Comparison of ENCODE assay signal across 27 cellular contexts in genomic region chr12:92675092-92675865, GRCh38. TPM values are rescaled to one million over a fixed set of nuclear protein-coding genes. Genes with fewer than 3 reads are reported as not detected.
DNase-seq lines count a peak whose midpoint lies in the region; ATAC-seq, FAIRE-seq and TF ChIP-seq lines count a peak whose summit lies in the region.
"Had no signal": no experiment of that assay in that cellular context is flagged by ENCODE, and none has a peak within 500 bp of the region (broad histone marks: within the 10 kb centered on the region; RNA-seq: fewer than 3 reads in every experiment).

No MANE protein-coding gene starts in this region.

- ATAC-seq in K562, result no peak
- ATAC-seq: lower lobe of right lung had no signal

- H3K4me3 ChIP-seq in K562, result no peak overlapping the region
- H3K4me3 ChIP-seq: A549, lower lobe of right lung, SJSA1 had no signal

- no peak for TF ChIP-seq RAD21 in K562 (CRISPR knock-in tag; conservative IDR thresholded peaks at IDR 0.05 in 1 of 2, IDR thresholded peaks at IDR 0.05 in 1 of 2)

- TF ChIP-seq EP300 in K562 (IDR thresholded peaks at IDR 0.05; ENCODE audit: low read length), result no peak

- no peaks in the 10 kb centered on the region for H3K4me1 ChIP-seq in K562 (replicated peaks in 1 of 2; ENCODE audit: control insufficient read depth in 2 of 2, insufficient read depth in 2 of 2, low read length in 2 of 2)
- H3K4me1 ChIP-seq: A549, Caco-2, lower lobe of right lung, SJSA1 had no signal

- H3K27ac Mint-ChIP-seq in neural crest cell (ENCODE audit: unreplicated experiment), result peak overlapping the region; percentile 6
- H3K27ac Mint-ChIP-seq: dendritic cell treated with granulocyte-macrophage colony-stimulating factor and Interleukin-4, amounts not matched to agents 40 ng/mL and 50 ng/mL, for 4 days; HFFc6 had no signal

- H3K4me3 Mint-ChIP-seq in neural crest cell, result no peak overlapping the region
- H3K4me3 Mint-ChIP-seq: dendritic cell treated with granulocyte-macrophage colony-stimulating factor and Interleukin-4, amounts not matched to agents 40 ng/mL and 50 ng/mL, for 4 days; HFFc6 had no signal

- CTCF ChIA-PET in K562 (lab: Yijun Ruan, JAX; ENCODE audit: low intra/inter-chr PET ratio), result no interaction called here

- no peaks in the 10 kb centered on the region for H3K36me3 Mint-ChIP-seq in neural crest cell (ENCODE audit: low read depth)

- H3K27me3 ChIP-seq in K562 (ENCODE audit: control insufficient read depth in 2 of 2, insufficient read depth in 2 of 2, low read length in 2 of 2), result peaks cover 2 to 17% of the 10 kb centered on the region in 2 experiments; a peak in 1 of 5 replicates
- H3K27me3 ChIP-seq: SJSA1 had no signal

- DNase-seq in activated CD4-positive, alpha-beta T cell treated with anti-CD3 and anti-CD28 coated beads for 48 hours, result peak; percentile 9
- DNase-seq in activated CD4-positive, alpha-beta T cell treated with anti-CD3 and anti-CD28 coated beads for 4 hours, result no peak
- DNase-seq in HT1080 (ENCODE audit: low read depth), result peak; percentile 67
- no peak for DNase-seq in K562 (ENCODE audit: extremely low read depth in 1 of 4, low spot score in 3 of 4)
- DNase-seq in neural crest cell (ENCODE audit: low read depth, low spot score), result no peak
- no peak for DNase-seq in SHP77 treated with DMSO at 0.1 percent for 48 hours (lab: John Stamatoyannopoulos, UW)
- no peak for DNase-seq in SKM-1 (lab: John Stamatoyannopoulos, UW; ENCODE audit: unreplicated experiment)
- no peak for DNase-seq in GM12891 (ENCODE audit: insufficient read length, low spot score)
- DNase-seq: activated effector memory CD4-positive, alpha-beta T cell treated with Interleukin-2 at 50 U/mL for 16 hours; Caco-2; DND-41; HFFc6; hypothalamus; islet precursor cell; lower lobe of right lung; MV-4-11; NCI-H187; NCI-H69; nucleus accumbens; retina; substantia nigra had no signal

- H3K27ac ChIP-seq in K562 (ENCODE audit: extremely low read depth, low read depth, low read length), result no peak overlapping the region
- H3K27ac ChIP-seq: A549, lower lobe of right lung, SJSA1 had no signal

- H3K9me3 ChIP-seq in K562 (replicated peaks; ENCODE audit: control insufficient read depth, insufficient read depth, low read depth, low read length), result no peaks in the 10 kb centered on the region
- H3K9me3 ChIP-seq: A549, Caco-2, lower lobe of right lung, SJSA1 had no signal

- no peaks in the 10 kb centered on the region for H4K20me1 ChIP-seq in K562 (replicated peaks; ENCODE audit: control insufficient read depth, insufficient read depth, low read length)

- POLR2A ChIA-PET in K562 (lab: Yijun Ruan, JAX), result no interaction called here

- no TSS peak for BruUV-seq in K562 (replicated peaks; lab: Mats Ljungman, UMichigan)

- H3K9ac ChIP-seq in K562 (ENCODE audit: insufficient read depth in 1 of 2, low read depth in 2 of 2, low read length in 2 of 2), result no peak overlapping the region

- no peaks in the 10 kb centered on the region for H3K27me3 Mint-ChIP-seq in neural crest cell (ENCODE audit: low read depth)
- H3K27me3 Mint-ChIP-seq: dendritic cell treated with granulocyte-macrophage colony-stimulating factor and Interleukin-4, amounts not matched to agents 40 ng/mL and 50 ng/mL, for 4 days had no signal

- no peaks in the 10 kb centered on the region for H3K9me1 ChIP-seq in K562 (ENCODE audit: control insufficient read depth, insufficient read depth, low read length)

- peaks cover 8% of the 10 kb centered on the region for H3K4me1 Mint-ChIP-seq in neural crest cell

- no peak for FAIRE-seq in K562 (lab: Jason Lieb, UNC)
- FAIRE-seq in GM12891 (lab: Jason Lieb, UNC), result no peak
- FAIRE-seq: endothelial cell of umbilical vein had no signal

- TF ChIP-seq CTCF in K562 (IDR thresholded peaks at IDR 0.05 in 2 of 3, conservative IDR thresholded peaks at IDR 0.05 in 1 of 3; ENCODE audit: insufficient read depth in 2 of 3, low read depth in 1 of 3, low read length in 3 of 3) (no peak), neural crest cell (conservative IDR thresholded peaks at IDR 0.05) (no peak)

- no peaks in the 10 kb centered on the region for H3K79me2 ChIP-seq in K562 (ENCODE audit: control insufficient read depth, insufficient read depth, low read length)

- H2AFZ ChIP-seq in K562 (ENCODE audit: low read depth, low read length), result no peak overlapping the region

- no peaks in the 10 kb centered on the region for H3K36me3 ChIP-seq in K562 (ENCODE audit: control insufficient read depth, insufficient read depth, low read length)
- H3K36me3 ChIP-seq: lower lobe of right lung, SJSA1 had no signal

- no peak overlapping the region for H3K4me2 ChIP-seq in K562 (ENCODE audit: insufficient read depth, low read length)
- H3K4me2 ChIP-seq: A549 had no signal

- intact Hi-C loops in K562 (cut with micrococcal nuclease), result no loop called here

- peaks cover 2% of the 10 kb centered on the region for H3K9me3 Mint-ChIP-seq in neural crest cell
- H3K9me3 Mint-ChIP-seq: dendritic cell treated with granulocyte-macrophage colony-stimulating factor and Interleukin-4, amounts not matched to agents 40 ng/mL and 50 ng/mL, for 4 days; HFFc6 had no signal

- WGBS in K562 (ENCODE audit: insufficient coverage, low coverage, missing lambda C conversion rate), result 0% methylated on average over 5 of the region's 5 CpGs

- in situ Hi-C loops in K562 (cut with MboI), result no loop called here

- TF ChIP-seq POLR2A in K562 (conservative IDR thresholded peaks at IDR 0.05), result no peak
- no peak for TF ChIP-seq POLR2A in GM12891 (IDR thresholded peaks at IDR 0.05; ENCODE audit: low read depth, low read length)

TF ChIP-seq in K562, 482 proteins besides CTCF, POLR2A, EP300 and RAD21:
- TF ChIP-seq NR2C2 (CRISPR knock-in tag; IDR thresholded peaks at IDR 0.05), result no peak
- no peak for TF ChIP-seq NR2C2 (tag; IDR thresholded peaks at IDR 0.05)
- peak; percentile 53 for TF ChIP-seq FOSL1 (tag; conservative IDR thresholded peaks at IDR 0.05)

TF ChIP-seq in GM12891, 5 proteins besides CTCF, POLR2A, EP300 and RAD21:
- TF ChIP-seq SPI1 (IDR thresholded peaks at IDR 0.05; ENCODE audit: low read depth, low read length) (no peak), TAF1 (IDR thresholded peaks at IDR 0.05; ENCODE audit: low read depth, low read length) (no peak), POU2F2 (IDR thresholded peaks at IDR 0.05; ENCODE audit: low read depth, low read length) (no peak), PAX5 (IDR thresholded peaks at IDR 0.05; ENCODE audit: insufficient read depth, low read length, severe bottlenecking) (no peak), POLR2AphosphoS5 (IDR thresholded peaks at IDR 0.05; ENCODE audit: low read depth, low read length) (no peak)

RNA-seq across cellular contexts. Expression of gene PLEKHG7, which starts 27.5 kb away (rescaled TPM):
- not detected in 2 replicates for total RNA-seq in HT1080 (2014; rRNA removed; shearing (Covaris generic))
- not detected in 2 replicates for polyA plus RNA-seq in HT1080 (2015; cell fraction: cytosol; rRNA removed)
- 0.05 TPM in 1 of 2 replicates, not detected in the other for polyA plus RNA-seq in HT1080 (2015; cell fraction: nucleus; rRNA removed)
- total RNA-seq in K562 (2011; cell fraction: chromatin; rRNA removed; ENCODE audit: low replicate concordance), result not detected in 2 replicates
- not detected in 2 replicates for total RNA-seq in K562 (2011; cell fraction: nucleolus; rRNA removed)
- not detected in 2 replicates for total RNA-seq in K562 (2011; cell fraction: nucleoplasm; rRNA removed)
- not detected in 2 replicates for total RNA-seq in K562 (2014; rRNA removed)
- not detected in 2 replicates for total RNA-seq in K562 (2014; rRNA removed; fragmentation: Illumina TruSeq; extraction: Trizol)
- not detected in 2 replicates for total RNA-seq in K562 (2015; rRNA removed; fragmentation: Illumina TruSeq; extraction: Trizol)
- not detected in 2 replicates for total RNA-seq in K562 (2021)
- not detected in 2 replicates for polyA plus RNA-seq in K562 (2011; rRNA removed)
- not detected in 2 replicates for polyA plus RNA-seq in K562 (2011; cell fraction: cytosol; rRNA removed)
- not detected in 2 replicates for polyA plus RNA-seq in K562 (2011; cell fraction: nucleus; rRNA removed)
- polyA plus RNA-seq in K562 (2012), result not detected in 2 replicates
- not detected in 2 replicates for polyA plus RNA-seq in K562 (2014; fragmentation: Illumina TruSeq; extraction: Trizol)
- under 1 TPM in 1 of 2 experiments, not detected in 1; 0.03 TPM for polyA plus RNA-seq in K562 (2014; fragmentation: Nextera tagmentation; extraction: Ambion mirVana)
- polyA plus RNA-seq in K562 (2014; rRNA removed), result not detected in 2 replicates
- not detected in 2 replicates for polyA minus RNA-seq in K562 (2011; rRNA and poly(A)+ RNA removed)
- not detected in 2 replicates for polyA minus RNA-seq in K562 (2011; cell fraction: cytosol; rRNA and poly(A)+ RNA removed)
- not detected in 2 replicates for polyA minus RNA-seq in K562 (2011; cell fraction: nucleus; rRNA and poly(A)+ RNA removed)
- not detected in 2 replicates for total RNA-seq in neural crest cell
- polyA plus RNA-seq in GM12891 (2012; ENCODE audit: low read depth, missing spikeins), result 0.56 TPM
- total RNA-seq: endothelial cell of umbilical vein; SJSA1; T-helper 2 cell treated with Interferon-gamma antibody and Interleukin-4, amounts not matched to agents 100 ng/mL and 5 ng/mL, for 36 hours had no signal
- polyA plus RNA-seq: BJ, endothelial cell of umbilical vein had no signal

Comparison
In these comparisons a context has a peak if more than half of its experiments do, and no peak if none do; other contexts are left out.
1. DNase-seq: peak in activated CD4-positive, alpha-beta T cell treated with anti-CD3 and anti-CD28 coated beads for 48 hours (single experiment) and HT1080 (single experiment); none in activated CD4-positive, alpha-beta T cell treated with anti-CD3 and anti-CD28 coated beads for 4 hours (0 of 2), K562 (0 of 4), neural crest cell (single experiment), SHP77 treated with DMSO at 0.1 percent for 48 hours (single experiment), SKM-1 (single experiment) and GM12891 (single experiment).